9 cellular contexts compared by ENCODE assay signal in genomic region chr12:19757317-19757877, GRCh38.
DNase-seq lines count a peak whose midpoint lies in the region; ATAC-seq and TF ChIP-seq lines count a peak whose summit lies in the region.
"Had no signal": no experiment of that assay in that cellular context is flagged by ENCODE, and none has a peak within 500 bp of the region (broad histone marks: within the 10 kb centered on the region; RNA-seq: fewer than 3 reads in every experiment).

No MANE protein-coding gene starts in this region.

- H3K9me2 ChIP-seq in neural cell (ENCODE audit: insufficient read depth, low read length), result no peaks in the 10 kb centered on the region

- no peak overlapping the region for H3K4me2 ChIP-seq in neural cell (ENCODE audit: low read length)

- H3K36me3 ChIP-seq in neural cell (ENCODE audit: insufficient read depth, low read length), result no peaks in the 10 kb centered on the region
- H3K36me3 ChIP-seq in naive thymus-derived CD4-positive, alpha-beta T cell (ENCODE audit: control insufficient read depth in 2 of 3, insufficient read depth in 3 of 3, low read length in 3 of 3), result no peaks in the 10 kb centered on the region

- no peak for DNase-seq in AG09309 (ENCODE audit: low read depth)
- DNase-seq in NCI-H345 treated with DMSO at 0.1 percent for 48 hours (lab: John Stamatoyannopoulos, UW; ENCODE audit: unreplicated experiment), result peak; percentile 62
- no peak for DNase-seq in dorsolateral prefrontal cortex
- no peak for DNase-seq in activated CD4-positive, alpha-beta T cell treated with anti-CD3 and anti-CD28 coated beads, Interleukin-2, amount 10 ng/mL, durations not matched to agents 7 days and 5 days
- no peak for DNase-seq in nucleus accumbens (lab: John Stamatoyannopoulos, UW)
- DNase-seq in naive thymus-derived CD4-positive, alpha-beta T cell, result no peak

- no peaks in the 10 kb centered on the region for H3K27me3 Mint-ChIP-seq in activated CD4-positive, alpha-beta T cell treated with anti-CD3 and anti-CD28 coated beads, Interleukin-2, amount 10 ng/mL, durations not matched to agents 7 days and 5 days
- peaks cover 0 to 7% (median 4%) of the 10 kb centered on the region in 5 donors for H3K27me3 Mint-ChIP-seq in naive thymus-derived CD4-positive, alpha-beta T cell

- POLR2A ChIA-PET in activated CD4-positive, alpha-beta T cell treated with anti-CD3 and anti-CD28 coated beads, Interleukin-2, amount 10 ng/mL, durations not matched to agents 7 days and 5 days (lab: Charles Lee), result no interaction called here
- POLR2A ChIA-PET in naive thymus-derived CD4-positive, alpha-beta T cell (lab: Charles Lee), result interaction anchor here (0.6 kb wide), 1 partner anchor 34 kb away, joined by 3 read pairs; no protein-coding TSS in a partner anchor

- TF ChIP-seq RAD21 in neural cell (conservative IDR thresholded peaks at IDR 0.05), result peak; percentile 90

- no peak overlapping the region for H3K27ac ChIP-seq in dorsolateral prefrontal cortex
- H3K27ac ChIP-seq in neural cell (ENCODE audit: low read length), result no peak overlapping the region
- no peak overlapping the region for H3K27ac ChIP-seq in naive thymus-derived CD4-positive, alpha-beta T cell (ENCODE audit: low read depth, low read length)

- H3K4me3 Mint-ChIP-seq in activated CD4-positive, alpha-beta T cell treated with anti-CD3 and anti-CD28 coated beads, Interleukin-2, amount 10 ng/mL, durations not matched to agents 7 days and 5 days, result no peak overlapping the region
- H3K4me3 Mint-ChIP-seq in naive thymus-derived CD4-positive, alpha-beta T cell, result no peak overlapping the region
- H3K4me3 Mint-ChIP-seq: central memory CD8-positive, alpha-beta T cell had no signal

- H3K9me3 Mint-ChIP-seq in activated CD4-positive, alpha-beta T cell treated with anti-CD3 and anti-CD28 coated beads, Interleukin-2, amount 10 ng/mL, durations not matched to agents 7 days and 5 days, result peaks cover 15% of the 10 kb centered on the region
- H3K9me3 Mint-ChIP-seq in naive thymus-derived CD4-positive, alpha-beta T cell, result peaks cover 0 to 30% (median 15%) of the 10 kb centered on the region in 11 donors

- intact Hi-C loops in dorsolateral prefrontal cortex (cut with DNase I), result no loop called here
- intact Hi-C loops in naive thymus-derived CD4-positive, alpha-beta T cell (cut with micrococcal nuclease), result no loop called here

- no peaks in the 10 kb centered on the region for H3K4me1 Mint-ChIP-seq in activated CD4-positive, alpha-beta T cell treated with anti-CD3 and anti-CD28 coated beads, Interleukin-2, amount 10 ng/mL, durations not matched to agents 7 days and 5 days
- H3K4me1 Mint-ChIP-seq in naive thymus-derived CD4-positive, alpha-beta T cell, result peaks cover 0 to 2% (median 0%) of the 10 kb centered on the region in 7 donors
- H3K4me1 Mint-ChIP-seq: central memory CD8-positive, alpha-beta T cell had no signal

- H3K27ac Mint-ChIP-seq in activated CD4-positive, alpha-beta T cell treated with anti-CD3 and anti-CD28 coated beads, Interleukin-2, amount 10 ng/mL, durations not matched to agents 7 days and 5 days, result no peak overlapping the region
- no peak overlapping the region for H3K27ac Mint-ChIP-seq in naive thymus-derived CD4-positive, alpha-beta T cell

- CTCF ChIA-PET in activated CD4-positive, alpha-beta T cell treated with anti-CD3 and anti-CD28 coated beads, Interleukin-2, amount 10 ng/mL, durations not matched to agents 7 days and 5 days (lab: Charles Lee), result interaction anchor here (1.6 kb wide), 1 partner anchor 19 kb away, joined by 4 read pairs; no protein-coding TSS in a partner anchor
- CTCF ChIA-PET in naive thymus-derived CD4-positive, alpha-beta T cell (lab: Charles Lee), result no interaction called here

- H2AFZ ChIP-seq in neural cell (ENCODE audit: low read depth, low read length), result no peak overlapping the region

- no peaks in the 10 kb centered on the region for H3K36me3 Mint-ChIP-seq in activated CD4-positive, alpha-beta T cell treated with anti-CD3 and anti-CD28 coated beads, Interleukin-2, amount 10 ng/mL, durations not matched to agents 7 days and 5 days (ENCODE audit: low read depth)
- H3K36me3 Mint-ChIP-seq in naive thymus-derived CD4-positive, alpha-beta T cell, result peaks cover 0 to 8% (median 0%) of the 10 kb centered on the region in 5 donors

- H3K9ac ChIP-seq in neural cell (ENCODE audit: low read length), result no peak overlapping the region

- H3K4me3 ChIP-seq in AG09309 (ENCODE audit: control insufficient read depth, low read depth, low read length) (no peak overlapping the region), dorsolateral prefrontal cortex (no peak overlapping the region), neural cell (ENCODE audit: low read length) (no peak overlapping the region)
- no peak overlapping the region for H3K4me3 ChIP-seq in naive thymus-derived CD4-positive, alpha-beta T cell (ENCODE audit: low read length)

- no peak for TF ChIP-seq EP300 in neural cell (conservative IDR thresholded peaks at IDR 0.05; ENCODE audit: poor library complexity, severe bottlenecking)

- no peaks in the 10 kb centered on the region for H3K27me3 ChIP-seq in dorsolateral prefrontal cortex
- no peaks in the 10 kb centered on the region for H3K27me3 ChIP-seq in neural cell (ENCODE audit: insufficient read depth, low read depth, low read length)
- no peaks in the 10 kb centered on the region for H3K27me3 ChIP-seq in naive thymus-derived CD4-positive, alpha-beta T cell (ENCODE audit: control insufficient read depth in 2 of 2, insufficient read depth in 2 of 2, low read length in 2 of 2)

- H3K9me3 ChIP-seq in neural cell (ENCODE audit: low read length), result peaks cover 4% of the 10 kb centered on the region
- peaks cover 0 to 8% (median 0%) of the 10 kb centered on the region in 3 experiments for H3K9me3 ChIP-seq in naive thymus-derived CD4-positive, alpha-beta T cell (ENCODE audit: control insufficient read depth in 2 of 3, low read length in 3 of 3)

- H3K79me2 ChIP-seq in neural cell (replicated peaks; ENCODE audit: insufficient read depth, low read length), result no peaks in the 10 kb centered on the region

- no peaks in the 10 kb centered on the region for H3K4me1 ChIP-seq in naive thymus-derived CD4-positive, alpha-beta T cell (ENCODE audit: control insufficient read depth in 2 of 2, insufficient read depth in 2 of 2, low read length in 2 of 2)

- no peaks in the 10 kb centered on the region for H4K20me1 ChIP-seq in neural cell (ENCODE audit: insufficient read depth)

- H3F3A ChIP-seq in neural cell (ENCODE audit: insufficient read depth, low read length, poor library complexity, severe bottlenecking), result no peaks in the 10 kb centered on the region

- peak; percentile 78 for ATAC-seq in GM19351 (IDR thresholded peaks at IDR 0.05; ENCODE audit: unreplicated experiment)
- ATAC-seq in naive thymus-derived CD4-positive, alpha-beta T cell, result no peak

- peak; percentile 67 for TF ChIP-seq CTCF in AG09309 (IDR thresholded peaks at IDR 0.05; ENCODE audit: control insufficient read depth, insufficient read depth, low read depth, low read length, missing control alignments)
- peak in 55 of 56 donors; percentile 21 to 74 (median 57) for TF ChIP-seq CTCF in dorsolateral prefrontal cortex (IDR thresholded peaks at IDR 0.05 in 54 of 56, conservative IDR thresholded peaks at IDR 0.05 in 2 of 56; ENCODE audit: low read depth in 1 of 56, partially characterized antibody in 56 of 56)
- TF ChIP-seq CTCF in neural cell (IDR thresholded peaks at IDR 0.05; ENCODE audit: poor library complexity, severe bottlenecking), result peak; percentile 84

TF ChIP-seq in neural cell, 6 proteins besides CTCF, POLR2A, EP300 and RAD21:
- TF ChIP-seq TAF1 (IDR thresholded peaks at IDR 0.05; ENCODE audit: low read depth) (no peak), REST (IDR thresholded peaks at IDR 0.05; ENCODE audit: borderline replicate concordance) (no peak), SMC3 (conservative IDR thresholded peaks at IDR 0.05; ENCODE audit: poor library complexity) (peak; percentile 89), EZH2 (IDR thresholded peaks at IDR 0.05; ENCODE audit: borderline replicate concordance, insufficient read depth, low read length, poor library complexity, severe bottlenecking) (no peak)
TF ChIP-seq in neural cell: peak in this region for 1.
